Comparison of ENCODE assay signal across 1 cellular context in the genomic region with DNA sequence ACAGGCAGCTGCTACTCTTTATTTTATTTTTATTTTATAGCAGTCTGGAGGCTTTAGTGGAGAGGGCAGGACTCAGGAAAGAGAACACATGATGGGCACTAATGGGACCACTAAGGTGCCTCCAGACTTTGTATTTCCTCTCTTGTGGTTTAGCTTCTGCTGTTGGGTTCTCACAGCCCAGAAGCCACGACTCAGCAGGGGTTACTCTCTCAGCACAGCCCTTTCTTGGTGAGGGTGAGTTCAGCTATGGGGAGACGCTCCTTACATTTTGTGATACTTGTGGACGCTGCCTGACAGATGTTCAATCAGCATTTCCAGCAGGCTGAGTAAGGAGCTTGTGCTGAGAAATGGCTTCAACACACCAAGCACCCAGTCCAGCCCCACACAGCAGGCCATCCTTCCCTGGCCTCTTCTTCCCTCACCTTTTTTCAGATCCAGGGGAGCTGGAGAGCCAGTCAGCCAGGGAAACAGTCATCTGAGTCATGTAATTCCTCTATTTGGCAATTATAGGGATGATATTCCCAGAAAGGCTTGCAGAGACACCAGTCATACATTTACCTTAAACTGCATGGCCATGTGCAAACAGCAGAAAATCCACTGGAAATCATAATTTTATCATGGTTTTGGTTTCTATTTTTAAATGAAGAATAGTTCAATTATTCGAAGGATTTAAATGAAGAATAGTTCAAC.
TF ChIP-seq lines count a peak whose summit lies in the region.

No MANE protein-coding gene starts in this region.

TF ChIP-seq in GM23338, 12 proteins besides CTCF, POLR2A, EP300 and RAD21:
- TF ChIP-seq STAT1 (IDR thresholded peaks at IDR 0.05; ENCODE audit: unreplicated experiment) = no peak
- TF ChIP-seq, protein P1, sequence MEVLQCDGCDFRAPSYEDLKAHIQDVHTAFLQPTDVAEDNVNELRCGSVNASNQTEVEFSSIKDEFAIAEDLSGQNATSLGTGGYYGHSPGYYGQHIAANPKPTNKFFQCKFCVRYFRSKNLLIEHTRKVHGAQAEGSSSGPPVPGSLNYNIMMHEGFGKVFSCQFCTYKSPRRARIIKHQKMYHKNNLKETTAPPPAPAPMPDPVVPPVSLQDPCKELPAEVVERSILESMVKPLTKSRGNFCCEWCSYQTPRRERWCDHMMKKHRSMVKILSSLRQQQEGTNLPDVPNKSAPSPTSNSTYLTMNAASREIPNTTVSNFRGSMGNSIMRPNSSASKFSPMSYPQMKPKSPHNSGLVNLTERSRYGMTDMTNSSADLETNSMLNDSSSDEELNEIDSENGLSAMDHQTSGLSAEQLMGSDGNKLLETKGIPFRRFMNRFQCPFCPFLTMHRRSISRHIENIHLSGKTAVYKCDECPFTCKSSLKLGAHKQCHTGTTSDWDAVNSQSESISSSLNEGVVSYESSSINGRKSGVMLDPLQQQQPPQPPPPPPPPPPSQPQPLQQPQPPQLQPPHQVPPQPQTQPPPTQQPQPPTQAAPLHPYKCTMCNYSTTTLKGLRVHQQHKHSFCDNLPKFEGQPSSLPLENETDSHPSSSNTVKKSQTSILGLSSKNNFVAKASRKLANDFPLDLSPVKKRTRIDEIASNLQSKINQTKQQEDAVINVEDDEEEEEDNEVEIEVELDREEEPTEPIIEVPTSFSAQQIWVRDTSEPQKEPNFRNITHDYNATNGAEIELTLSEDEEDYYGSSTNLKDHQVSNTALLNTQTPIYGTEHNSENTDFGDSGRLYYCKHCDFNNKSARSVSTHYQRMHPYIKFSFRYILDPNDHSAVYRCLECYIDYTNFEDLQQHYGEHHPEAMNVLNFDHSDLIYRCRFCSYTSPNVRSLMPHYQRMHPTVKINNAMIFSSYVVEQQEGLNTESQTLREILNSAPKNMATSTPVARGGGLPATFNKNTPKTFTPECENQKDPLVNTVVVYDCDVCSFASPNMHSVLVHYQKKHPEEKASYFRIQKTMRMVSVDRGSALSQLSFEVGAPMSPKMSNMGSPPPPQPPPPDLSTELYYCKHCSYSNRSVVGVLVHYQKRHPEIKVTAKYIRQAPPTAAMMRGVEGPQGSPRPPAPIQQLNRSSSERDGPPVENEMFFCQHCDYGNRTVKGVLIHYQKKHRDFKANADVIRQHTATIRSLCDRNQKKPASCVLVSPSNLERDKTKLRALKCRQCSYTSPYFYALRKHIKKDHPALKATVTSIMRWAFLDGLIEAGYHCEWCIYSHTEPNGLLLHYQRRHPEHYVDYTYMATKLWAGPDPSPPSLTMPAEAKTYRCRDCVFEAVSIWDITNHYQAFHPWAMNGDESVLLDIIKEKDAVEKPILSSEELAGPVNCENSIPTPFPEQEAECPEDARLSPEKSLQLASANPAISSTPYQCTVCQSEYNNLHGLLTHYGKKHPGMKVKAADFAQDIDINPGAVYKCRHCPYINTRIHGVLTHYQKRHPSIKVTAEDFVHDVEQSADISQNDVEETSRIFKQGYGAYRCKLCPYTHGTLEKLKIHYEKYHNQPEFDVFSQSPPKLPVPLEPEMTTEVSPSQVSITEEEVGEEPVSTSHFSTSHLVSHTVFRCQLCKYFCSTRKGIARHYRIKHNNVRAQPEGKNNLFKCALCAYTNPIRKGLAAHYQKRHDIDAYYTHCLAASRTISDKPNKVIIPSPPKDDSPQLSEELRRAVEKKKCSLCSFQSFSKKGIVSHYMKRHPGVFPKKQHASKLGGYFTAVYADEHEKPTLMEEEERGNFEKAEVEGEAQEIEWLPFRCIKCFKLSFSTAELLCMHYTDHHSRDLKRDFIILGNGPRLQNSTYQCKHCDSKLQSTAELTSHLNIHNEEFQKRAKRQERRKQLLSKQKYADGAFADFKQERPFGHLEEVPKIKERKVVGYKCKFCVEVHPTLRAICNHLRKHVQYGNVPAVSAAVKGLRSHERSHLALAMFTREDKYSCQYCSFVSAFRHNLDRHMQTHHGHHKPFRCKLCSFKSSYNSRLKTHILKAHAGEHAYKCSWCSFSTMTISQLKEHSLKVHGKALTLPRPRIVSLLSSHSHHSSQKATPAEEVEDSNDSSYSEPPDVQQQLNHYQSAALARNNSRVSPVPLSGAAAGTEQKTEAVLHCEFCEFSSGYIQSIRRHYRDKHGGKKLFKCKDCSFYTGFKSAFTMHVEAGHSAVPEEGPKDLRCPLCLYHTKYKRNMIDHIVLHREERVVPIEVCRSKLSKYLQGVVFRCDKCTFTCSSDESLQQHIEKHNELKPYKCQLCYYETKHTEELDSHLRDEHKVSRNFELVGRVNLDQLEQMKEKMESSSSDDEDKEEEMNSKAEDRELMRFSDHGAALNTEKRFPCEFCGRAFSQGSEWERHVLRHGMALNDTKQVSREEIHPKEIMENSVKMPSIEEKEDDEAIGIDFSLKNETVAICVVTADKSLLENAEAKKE (CRISPR knock-in tag; IDR thresholded peaks at IDR 0.05) = no peak
- no peak for TF ChIP-seq CREB1 (CRISPR knock-in tag; IDR thresholded peaks at IDR 0.05; ENCODE audit: low read depth)
- TF ChIP-seq POLR2AphosphoS5 (IDR thresholded peaks at IDR 0.05; ENCODE audit: low read depth) = no peak
- no peak for TF ChIP-seq EZH2phosphoT487 (IDR thresholded peaks at IDR 0.05; ENCODE audit: unreplicated experiment)
- no peak for TF ChIP-seq JUNB (IDR thresholded peaks at IDR 0.05; ENCODE audit: unreplicated experiment)
